ENCODE assay signal across 23 cellular contexts in the genomic region with DNA sequence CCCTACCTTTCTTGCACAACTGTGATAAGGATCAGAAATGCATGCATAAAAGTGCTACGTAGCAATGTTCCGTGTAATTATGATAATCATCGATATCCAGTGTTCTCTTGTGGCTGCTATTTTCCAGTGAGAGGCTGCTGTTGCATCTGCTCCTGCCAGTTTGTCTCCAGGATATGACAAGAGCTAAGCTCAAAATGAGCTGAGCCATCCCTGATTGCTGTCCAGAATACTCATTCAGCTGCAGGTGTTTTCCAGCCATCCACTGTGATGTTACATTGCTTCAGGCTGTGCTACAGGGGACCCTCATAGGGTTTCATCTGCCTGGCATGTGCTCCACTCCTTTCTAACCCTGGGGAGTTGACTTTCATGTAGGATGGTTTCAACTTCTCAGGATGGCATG.
DNase-seq lines count a peak whose midpoint lies in the region; TF ChIP-seq lines count a peak whose summit lies in the region.
"Had no signal": no experiment of that assay in that cellular context is flagged by ENCODE, and none has a peak within 500 bp of the region (broad histone marks: within the 10 kb centered on the region; RNA-seq: fewer than 3 reads in every experiment).

No MANE protein-coding gene starts in this region.

- no peaks in the 10 kb centered on the region for H3K4me1 ChIP-seq in osteoblast (ENCODE audit: insufficient read depth, low read length)

- H3K4me2 ChIP-seq in osteoblast (ENCODE audit: insufficient read depth, low read length), result no peak overlapping the region
- H3K4me2 ChIP-seq: hepatocyte, KMS-11 had no signal

- H2AFZ ChIP-seq in osteoblast (ENCODE audit: low read length), result no peak overlapping the region
- H2AFZ ChIP-seq: hepatocyte had no signal

- H3K9me3 Mint-ChIP-seq in progenitor cell of endocrine pancreas (ENCODE audit: low read depth), result no peaks in the 10 kb centered on the region

- H3K27ac ChIP-seq in osteoblast (ENCODE audit: low read depth, low read length), result no peak overlapping the region
- H3K27ac ChIP-seq: foreskin keratinocyte, hepatocyte, KMS-11 had no signal

- H3K27ac Mint-ChIP-seq in progenitor cell of endocrine pancreas, result peak overlapping the region; percentile 27
- H3K27ac Mint-ChIP-seq: CD8-positive, alpha-beta memory T cell; T-helper 17 cell had no signal

- H3K36me3 ChIP-seq in osteoblast (ENCODE audit: insufficient read depth, low read length), result no peaks in the 10 kb centered on the region

- peaks cover 3% of the 10 kb centered on the region for H3K4me1 Mint-ChIP-seq in progenitor cell of endocrine pancreas (ENCODE audit: low read depth)
- H3K4me1 Mint-ChIP-seq: CD8-positive, alpha-beta memory T cell; T-helper 17 cell had no signal

- no peak overlapping the region for H3K4me3 ChIP-seq in osteoblast (ENCODE audit: insufficient read depth, low read length)
- H3K4me3 ChIP-seq: hepatocyte had no signal

- no peak for TF ChIP-seq CTCF in progenitor cell of endocrine pancreas (IDR thresholded peaks at IDR 0.05; ENCODE audit: unreplicated experiment)
- TF ChIP-seq CTCF in osteoblast (IDR thresholded peaks at IDR 0.05; ENCODE audit: extremely low read depth, low read depth, low read length), result no peak

- no peaks in the 10 kb centered on the region for H3K27me3 ChIP-seq in osteoblast (ENCODE audit: insufficient read depth, low read length)
- H3K27me3 ChIP-seq: foreskin keratinocyte, hepatocyte had no signal

- DNase-seq in NCI-H2171 treated with DMSO at 0.1 percent for 48 hours (lab: John Stamatoyannopoulos, UW) (peak; percentile 50), NCI-H2171 (lab: John Stamatoyannopoulos, UW) (no peak), NCI-H1105 treated with DMSO at 0.1 percent for 48 hours (lab: John Stamatoyannopoulos, UW) (peak; percentile 67), SHP77 (lab: John Stamatoyannopoulos, UW) (peak; percentile 69), progenitor cell of endocrine pancreas (ENCODE audit: low spot score, unreplicated experiment) (no peak), cortex of kidney (lab: John Stamatoyannopoulos, UW) (no peak), osteoblast (ENCODE audit: insufficient read length, low spot score, missing footprints) (no peak), SW 1271 (lab: John Stamatoyannopoulos, UW) (no peak)
- DNase-seq: activated effector memory CD4-positive, alpha-beta T cell treated with anti-CD3 and anti-CD28 coated beads, Interleukin-2, amount 50 U/mL, for 16 hours; AML-193; CD8-positive, alpha-beta memory T cell; DMS79; effector CD8-positive, alpha-beta T cell; foreskin keratinocyte; H7; mesenchymal stem cell; MV-4-11; NCI-H226; small intestine; stimulated activated CD4-positive, alpha-beta T cell treated with anti-CD3 and anti-CD28 coated beads, Interleukin-2, amount 100 ng/mL, for 24 hours; T-helper 17 cell had no signal

- H3K9me3 ChIP-seq in osteoblast (ENCODE audit: low read depth, low read length), result no peaks in the 10 kb centered on the region

- H4K20me1 ChIP-seq in osteoblast (ENCODE audit: insufficient read depth, low read length), result peaks cover 6% of the 10 kb centered on the region

- H3K36me3 Mint-ChIP-seq in progenitor cell of endocrine pancreas (ENCODE audit: insufficient read depth), result no peaks in the 10 kb centered on the region
- H3K36me3 Mint-ChIP-seq: CD8-positive, alpha-beta memory T cell had no signal

- H3K27me3 Mint-ChIP-seq in progenitor cell of endocrine pancreas, result no peaks in the 10 kb centered on the region
- H3K27me3 Mint-ChIP-seq: CD8-positive, alpha-beta memory T cell; T-helper 17 cell had no signal

- H3K79me2 ChIP-seq in osteoblast (ENCODE audit: insufficient read depth, low read length), result no peaks in the 10 kb centered on the region

- H3K4me3 Mint-ChIP-seq in progenitor cell of endocrine pancreas (ENCODE audit: low read depth), result no peak overlapping the region
- H3K4me3 Mint-ChIP-seq: CD8-positive, alpha-beta memory T cell; T-helper 17 cell had no signal

Comparison
In these comparisons a context has a peak if more than half of its experiments do, and no peak if none do; other contexts are left out.
1. DNase-seq: peak in NCI-H2171 treated with DMSO at 0.1 percent for 48 hours (single experiment), NCI-H1105 treated with DMSO at 0.1 percent for 48 hours (single experiment) and SHP77 (2 of 2); none in NCI-H2171 (single experiment), progenitor cell of endocrine pancreas (single experiment), cortex of kidney (single experiment), osteoblast (single experiment) and SW 1271 (0 of 2).